In genomic region chr14:45135181-45135580, GRCh38 we compare ENCODE assay signal across 8 cellular contexts. TPM values are rescaled to one million over a fixed set of nuclear protein-coding genes. Genes with fewer than 3 reads are reported as not detected.
DNase-seq lines count a peak whose midpoint lies in the region; ATAC-seq lines count a peak whose summit lies in the region.

No MANE protein-coding gene starts in this region.

- H3K4me3 Mint-ChIP-seq in stimulated activated naive CD8-positive, alpha-beta T cell treated with anti-CD3 and anti-CD28 coated beads, Interleukin-15, Interleukin-2, amounts not matched to agents 100 ng/mL and 50 ng/mL, for 24 hours, result peak overlapping the region; percentile 97
- peak overlapping the region; percentile 92 for H3K4me3 Mint-ChIP-seq in activated T-helper 2 cell treated with anti-CD3 and anti-CD28 coated beads, Interferon-gamma antibody, Interleukin-2, Interleukin-4, amounts not matched to agents 10 μg/mL and 5 μg/mL and 100 μg/mL, durations not matched to agents 14 hours and 24 hours and 36 hours (ENCODE audit: low read depth)
- H3K4me3 Mint-ChIP-seq in stimulated activated naive B cell treated with anti-CD40 and anti-IgM and Interleukin-4, amounts not matched to agents 10 μg/mL and 1 μg/mL and 100 μg/mL, for 72 hours, result peak overlapping the region; percentile 92 to 93

- peak overlapping the region; percentile 94 for H3K27ac Mint-ChIP-seq in stimulated activated naive CD8-positive, alpha-beta T cell treated with anti-CD3 and anti-CD28 coated beads, Interleukin-15, Interleukin-2, amounts not matched to agents 100 ng/mL and 50 ng/mL, for 24 hours
- peak overlapping the region; percentile 98 for H3K27ac Mint-ChIP-seq in activated T-helper 2 cell treated with anti-CD3 and anti-CD28 coated beads, Interferon-gamma antibody, Interleukin-2, Interleukin-4, amounts not matched to agents 10 μg/mL and 5 μg/mL and 100 μg/mL, durations not matched to agents 14 hours and 24 hours and 36 hours
- H3K27ac Mint-ChIP-seq in stimulated activated naive B cell treated with anti-CD40 and anti-IgM and Interleukin-4, amounts not matched to agents 10 μg/mL and 1 μg/mL and 100 μg/mL, for 72 hours, result peak overlapping the region; percentile 98

- H3K9me3 Mint-ChIP-seq in stimulated activated naive CD8-positive, alpha-beta T cell treated with anti-CD3 and anti-CD28 coated beads, Interleukin-15, Interleukin-2, amounts not matched to agents 100 ng/mL and 50 ng/mL, for 24 hours, result no peaks in the 10 kb centered on the region
- no peaks in the 10 kb centered on the region for H3K9me3 Mint-ChIP-seq in activated T-helper 2 cell treated with anti-CD3 and anti-CD28 coated beads, Interferon-gamma antibody, Interleukin-2, Interleukin-4, amounts not matched to agents 10 μg/mL and 5 μg/mL and 100 μg/mL, durations not matched to agents 14 hours and 24 hours and 36 hours
- H3K9me3 Mint-ChIP-seq in stimulated activated naive B cell treated with anti-CD40 and anti-IgM and Interleukin-4, amounts not matched to agents 10 μg/mL and 1 μg/mL and 100 μg/mL, for 72 hours, result no peaks in the 10 kb centered on the region

- peak overlapping the region; percentile 84 for H3K27ac ChIP-seq in iPS-18a (ENCODE audit: low read length)

- H3K9ac ChIP-seq in iPS-18a (ENCODE audit: low read length), result peak overlapping the region; percentile 89

- peak overlapping the region; percentile 85 for H3K4me3 ChIP-seq in iPS-18a (ENCODE audit: low read length)

- H3K4me1 Mint-ChIP-seq in stimulated activated naive CD8-positive, alpha-beta T cell treated with anti-CD3 and anti-CD28 coated beads, Interleukin-15, Interleukin-2, amounts not matched to agents 100 ng/mL and 50 ng/mL, for 24 hours (ENCODE audit: low read depth), result peaks cover 40% of the 10 kb centered on the region
- peaks cover 27% of the 10 kb centered on the region for H3K4me1 Mint-ChIP-seq in activated T-helper 2 cell treated with anti-CD3 and anti-CD28 coated beads, Interferon-gamma antibody, Interleukin-2, Interleukin-4, amounts not matched to agents 10 μg/mL and 5 μg/mL and 100 μg/mL, durations not matched to agents 14 hours and 24 hours and 36 hours (ENCODE audit: low read depth)
- H3K4me1 Mint-ChIP-seq in stimulated activated naive B cell treated with anti-CD40 and anti-IgM and Interleukin-4, amounts not matched to agents 10 μg/mL and 1 μg/mL and 100 μg/mL, for 72 hours, result peaks cover 12 to 27% of the 10 kb centered on the region in 2 donors

- no peak for ATAC-seq in stimulated activated naive CD8-positive, alpha-beta T cell treated with anti-CD3 and anti-CD28 coated beads, Interleukin-15, Interleukin-2, amounts not matched to agents 100 U/mL and 50 U/mL, for 24 hours
- ATAC-seq in stimulated activated naive B cell treated with anti-CD40 and anti-IgM and Interleukin-4, amounts not matched to agents 10 μg/mL and 1 μg/mL and 100 μg/mL, for 72 hours (replicated peaks), result no peak
- no peak for ATAC-seq in HG03045 (IDR thresholded peaks at IDR 0.05; ENCODE audit: unreplicated experiment)
- ATAC-seq in GM18511 (IDR thresholded peaks at IDR 0.05; ENCODE audit: unreplicated experiment), result no peak

- no peaks in the 10 kb centered on the region for H3K27me3 ChIP-seq in iPS-18a (ENCODE audit: control insufficient read depth, insufficient read depth, low read length)

- H3K4me1 ChIP-seq in iPS-18a (ENCODE audit: control insufficient read depth, low read depth, low read length), result peaks cover 19% of the 10 kb centered on the region

- peaks cover 5% of the 10 kb centered on the region for H3K36me3 Mint-ChIP-seq in stimulated activated naive CD8-positive, alpha-beta T cell treated with anti-CD3 and anti-CD28 coated beads, Interleukin-15, Interleukin-2, amounts not matched to agents 100 ng/mL and 50 ng/mL, for 24 hours (ENCODE audit: low read depth)
- H3K36me3 Mint-ChIP-seq in activated T-helper 2 cell treated with anti-CD3 and anti-CD28 coated beads, Interferon-gamma antibody, Interleukin-2, Interleukin-4, amounts not matched to agents 10 μg/mL and 5 μg/mL and 100 μg/mL, durations not matched to agents 14 hours and 24 hours and 36 hours (ENCODE audit: low read depth), result peaks cover 4% of the 10 kb centered on the region
- peaks cover 5 to 6% of the 10 kb centered on the region in 2 donors for H3K36me3 Mint-ChIP-seq in stimulated activated naive B cell treated with anti-CD40 and anti-IgM and Interleukin-4, amounts not matched to agents 10 μg/mL and 1 μg/mL and 100 μg/mL, for 72 hours

- no peaks in the 10 kb centered on the region for H3K27me3 Mint-ChIP-seq in stimulated activated naive CD8-positive, alpha-beta T cell treated with anti-CD3 and anti-CD28 coated beads, Interleukin-15, Interleukin-2, amounts not matched to agents 100 ng/mL and 50 ng/mL, for 24 hours
- H3K27me3 Mint-ChIP-seq in activated T-helper 2 cell treated with anti-CD3 and anti-CD28 coated beads, Interferon-gamma antibody, Interleukin-2, Interleukin-4, amounts not matched to agents 10 μg/mL and 5 μg/mL and 100 μg/mL, durations not matched to agents 14 hours and 24 hours and 36 hours (ENCODE audit: low read depth), result no peaks in the 10 kb centered on the region
- H3K27me3 Mint-ChIP-seq in stimulated activated naive B cell treated with anti-CD40 and anti-IgM and Interleukin-4, amounts not matched to agents 10 μg/mL and 1 μg/mL and 100 μg/mL, for 72 hours, result no peaks in the 10 kb centered on the region

- DNase-seq in stimulated activated naive CD8-positive, alpha-beta T cell treated with anti-CD3 and anti-CD28 coated beads, Interleukin-15, Interleukin-2, amounts not matched to agents 100 U/mL and 50 U/mL, for 24 hours, result no peak
- DNase-seq in activated T-helper 2 cell treated with anti-CD3 and anti-CD28 coated beads, Interferon-gamma antibody, Interleukin-2, Interleukin-4, amounts not matched to agents 10 μg/mL and 5 μg/mL and 100 μg/mL, durations not matched to agents 14 hours and 24 hours and 36 hours (ENCODE audit: low spot score), result no peak
- no peak for DNase-seq in stimulated activated naive B cell treated with anti-CD40 and anti-IgM and Interleukin-4, amounts not matched to agents 10 μg/mL and 1 μg/mL and 100 μg/mL, for 72 hours
- no peak for DNase-seq in epidermal melanocyte (ENCODE audit: insufficient read length, low spot score)

- no peaks in the 10 kb centered on the region for H3K9me3 ChIP-seq in iPS-18a (ENCODE audit: control insufficient read depth, low read depth, low read length)

- peaks cover 3% of the 10 kb centered on the region for H3K36me3 ChIP-seq in iPS-18a (ENCODE audit: control insufficient read depth, low read depth, low read length)

- intact Hi-C loops in activated T-helper 2 cell treated with anti-CD3 and anti-CD28 coated beads, Interferon-gamma antibody, Interleukin-2, Interleukin-4, amounts not matched to agents 10 μg/mL and 5 μg/mL and 100 μg/mL, durations not matched to agents 14 hours and 24 hours and 36 hours (cut with micrococcal nuclease), result loop anchor here (1.0 to 5.0 kb wide), 2 partner anchors 21 to 67 kb away; no protein-coding TSS in a partner anchor

RNA-seq across cellular contexts. Expression of gene FANCM, which starts 0.5 kb away (rescaled TPM):
- total RNA-seq in activated T-helper 2 cell treated with anti-CD3 and anti-CD28 coated beads, Interferon-gamma antibody, Interleukin-2, Interleukin-4, amounts not matched to agents 10 μg/mL and 5 μg/mL and 100 μg/mL, durations not matched to agents 14 hours and 24 hours and 36 hours, result 14.4 and 14.5 TPM in 2 replicates

RNA-seq across cellular contexts. Expression of gene FKBP3, which starts 0.9 kb away (rescaled TPM):
- total RNA-seq in activated T-helper 2 cell treated with anti-CD3 and anti-CD28 coated beads, Interferon-gamma antibody, Interleukin-2, Interleukin-4, amounts not matched to agents 10 μg/mL and 5 μg/mL and 100 μg/mL, durations not matched to agents 14 hours and 24 hours and 36 hours, result 78.7 and 79.1 TPM in 2 replicates

RNA-seq across cellular contexts. Expression of gene PRPF39, which starts 51.3 kb away (rescaled TPM):
- 47.6 and 47.8 TPM in 2 replicates for total RNA-seq in activated T-helper 2 cell treated with anti-CD3 and anti-CD28 coated beads, Interferon-gamma antibody, Interleukin-2, Interleukin-4, amounts not matched to agents 10 μg/mL and 5 μg/mL and 100 μg/mL, durations not matched to agents 14 hours and 24 hours and 36 hours
